In the genomic region with DNA sequence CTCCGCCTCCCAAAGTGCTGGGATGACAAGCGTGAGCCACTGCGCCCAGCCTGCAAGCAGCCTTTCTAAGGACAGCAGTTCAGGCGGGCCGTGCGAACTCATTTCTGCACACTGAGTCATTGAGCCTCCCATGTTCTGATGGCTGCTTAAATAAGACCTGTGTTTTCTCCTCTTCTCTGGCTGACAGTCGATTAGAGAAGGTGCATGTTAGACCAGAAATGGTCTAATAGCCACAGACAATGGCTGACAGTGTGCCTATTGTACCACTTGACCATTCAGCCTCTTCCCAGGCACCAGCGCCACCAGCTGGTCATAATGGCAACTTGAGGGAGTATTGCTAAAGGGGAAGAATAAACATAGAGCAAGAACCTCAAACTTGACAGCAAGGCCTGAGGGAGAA, we compare ENCODE assay signal across 9 cellular contexts. TPM values are rescaled to one million over a fixed set of nuclear protein-coding genes. Genes with fewer than 3 reads are reported as not detected.
DNase-seq lines count a peak whose midpoint lies in the region; ATAC-seq and TF ChIP-seq lines count a peak whose summit lies in the region.
"Had no signal": no experiment of that assay in that cellular context is flagged by ENCODE, and none has a peak within 500 bp of the region (broad histone marks: within the 10 kb centered on the region; RNA-seq: fewer than 3 reads in every experiment).

No MANE protein-coding gene starts in this region.

- TF ChIP-seq CTCF in kidney epithelial cell (IDR thresholded peaks at IDR 0.05; ENCODE audit: insufficient read depth, low read length, poor library complexity, severe bottlenecking): peak; percentile 51

- H3K36me3 ChIP-seq in H7 (replicated peaks; ENCODE audit: control insufficient read depth, insufficient read depth, low read length) (no peaks in the 10 kb centered on the region), kidney epithelial cell (ENCODE audit: control insufficient read depth, insufficient read depth, low read length) (no peaks in the 10 kb centered on the region)

- DNase-seq in GDM1 (lab: John Stamatoyannopoulos, UW): peak; percentile 29
- peak; percentile 79 for DNase-seq in H7
- DNase-seq in NCI-H69 (lab: John Stamatoyannopoulos, UW): peak; percentile 76
- peak; percentile 38 for DNase-seq in astrocyte of the hippocampus (ENCODE audit: low read depth, low spot score)
- peak; percentile 10 for DNase-seq in kidney epithelial cell (ENCODE audit: low read depth)
- peak; percentile 90 for DNase-seq in superior temporal gyrus (ENCODE audit: extremely low spot score)
- DNase-seq: activated B cell treated with CpG ODN at 0.5 μM for 24 hours had no signal

- H3K27me3 ChIP-seq in H7 (ENCODE audit: control insufficient read depth, insufficient read depth, low read length) (0 out of 2 replicates have a peak, but pooled peaks cover 2% of the 10 kb centered on the region), kidney epithelial cell (ENCODE audit: control insufficient read depth, insufficient read depth, low read length) (no peaks in the 10 kb centered on the region)

- ATAC-seq in GM19324 (IDR thresholded peaks at IDR 0.05; ENCODE audit: low FRiP score, unreplicated experiment) (no peak), HG03520 (IDR thresholded peaks at IDR 0.05; ENCODE audit: unreplicated experiment) (no peak)

- H3K4me3 ChIP-seq in H7 (ENCODE audit: insufficient read depth, low read depth, low read length) (no peak overlapping the region), kidney epithelial cell (ENCODE audit: low read depth, low read length) (no peak overlapping the region)

RNA-seq across cellular contexts. Expression of gene CST11, which starts 6.2 kb away (rescaled TPM):
- total RNA-seq in H7 (2014; rRNA removed; shearing (Covaris generic)): 0.55 TPM in 1 of 2 replicates, not detected in the other
- not detected in 2 replicates for total RNA-seq in kidney epithelial cell
- total RNA-seq: activated B cell treated with CpG ODN at 0.5 μM for 24 hours had no signal

RNA-seq across cellular contexts. Expression of gene CSTL1, which starts 7.0 kb away (rescaled TPM):
- total RNA-seq in H7 (2014; rRNA removed; shearing (Covaris generic)): not detected in 2 replicates
- total RNA-seq in kidney epithelial cell: not detected in 2 replicates
- total RNA-seq: activated B cell treated with CpG ODN at 0.5 μM for 24 hours had no signal

RNA-seq across cellular contexts. Expression of gene NAPB, which starts 25.2 kb away (rescaled TPM):
- total RNA-seq in H7 (2014; rRNA removed; shearing (Covaris generic)): 4.8 and 11.8 TPM in 2 replicates
- 3.0 and 3.4 TPM in 2 replicates for total RNA-seq in kidney epithelial cell

RNA-seq across cellular contexts. Expression of gene CST8, which starts 44.4 kb away (rescaled TPM):
- not detected in 2 replicates for total RNA-seq in H7 (2014; rRNA removed; shearing (Covaris generic))
- not detected in 2 replicates for total RNA-seq in kidney epithelial cell
- total RNA-seq: activated B cell treated with CpG ODN at 0.5 μM for 24 hours had no signal

Comparison
In these comparisons a context has a peak if more than half of its experiments do, and no peak if none do; other contexts are left out.
1. DNase-seq: peak in every context shown above with its lines; median percentile 90 in superior temporal gyrus; 79 in H7; 76 in NCI-H69; 38 in astrocyte of the hippocampus; 29 in GDM1; 10 in kidney epithelial cell.